ENCODE assay signal across 8 cellular contexts in genomic region chr9:136944094-136944518, GRCh38. TPM values are rescaled to one million over a fixed set of nuclear protein-coding genes. Genes with fewer than 3 reads are reported as not detected.
A peak's percentile ranks its signal among the peaks of the same experiment; 100 is the strongest.
DNase-seq lines count a peak whose midpoint lies in the region; TF ChIP-seq lines count a peak whose summit lies in the region.

No MANE protein-coding gene starts in this region.

- DNase-seq in EL: peak; percentile 61
- DNase-seq in GM20000 (ENCODE audit: low spot score): peak; percentile 93
- peak; percentile 73 for DNase-seq in HuH-7.5 (ENCODE audit: low spot score)
- peak; percentile 39 for DNase-seq in amniotic stem cell (lab: John Stamatoyannopoulos, UW)
- peak; percentile 91 for DNase-seq in hepatic stellate cell (ENCODE audit: low spot score)
- no peak for DNase-seq in spleen
- DNase-seq in NCI-H345 (lab: John Stamatoyannopoulos, UW): no peak
- DNase-seq in SHP77 treated with DMSO at 0.1 percent for 48 hours (lab: John Stamatoyannopoulos, UW): no peak

- peak overlapping the region; percentile 85 to 97 (median 95) for H3K27ac ChIP-seq in spleen

- no peaks in the 10 kb centered on the region for H3K9me3 ChIP-seq in spleen

- H3K36me3 ChIP-seq in spleen: peaks cover 7 to 43% (median 39%) of the 10 kb centered on the region in 6 donors

- H3K4me3 ChIP-seq in spleen: peak overlapping the region; percentile 72 to 93 (median 86)

- TF ChIP-seq CTCF in GM20000 (IDR thresholded peaks at IDR 0.05; ENCODE audit: extremely low read depth, missing control alignments): peak; percentile 24
- TF ChIP-seq CTCF in spleen (IDR thresholded peaks at IDR 0.05 in 8 of 11, conservative IDR thresholded peaks at IDR 0.05 in 3 of 11): no peak

- intact Hi-C loops in spleen (cut with DNase I; ENCODE audit: low total_unique reads): loop anchor here (10.0 kb wide), 3 partner anchors 59 to 99 kb away; partner anchors contain the start of genes AJM1, FUT7, PHPT1 and TRAF2

- TF ChIP-seq POLR2A in spleen (IDR thresholded peaks at IDR 0.05): no peak

- H3K27me3 ChIP-seq in spleen (replicated peaks in 1 of 7): no peaks in the 10 kb centered on the region

- WGBS in spleen, 5 donors: 0 to 1% (median 0%) methylated on average over 2 to 55 of the region's 55 CpGs

- H3K4me1 ChIP-seq in spleen: peaks cover 24 to 94% (median 74%) of the 10 kb centered on the region in 6 donors

RNA-seq across cellular contexts. Expression of gene FBXW5, which starts 0.4 kb away (rescaled TPM):
- 100 to 1,000 TPM in 6 of 7 donors, 10 to 100 TPM in 1; 97.6 to 170 (median 105) TPM for total RNA-seq in spleen
- 100 to 1,000 TPM in 2 of 3 donors, 10 to 100 TPM in 1; 90.8 to 154 (median 123) TPM for polyA plus RNA-seq in spleen

RNA-seq across cellular contexts. Expression of gene C8G, which starts 0.9 kb away (rescaled TPM):
- total RNA-seq in spleen: 1 to 10 TPM in 6 of 7 donors, not detected in 1; 2.3 to 7.4 (median 3.8) TPM
- 1 to 10 TPM; 3.2 to 4.3 (median 3.7) TPM for polyA plus RNA-seq in spleen

RNA-seq across cellular contexts. Expression of gene LCN12, which starts 8.0 kb away (rescaled TPM):
- 10 to 100 TPM in 4 of 7 donors, 1 to 10 TPM in 3; 3.1 to 63.4 (median 12.5) TPM for total RNA-seq in spleen
- polyA plus RNA-seq in spleen: 1 to 10 TPM in 2 of 3 donors, under 1 TPM in 1; 0.83 to 6.7 (median 4.8) TPM

RNA-seq across cellular contexts. Expression of gene PTGDS, which starts 33.2 kb away (rescaled TPM):
- 100 to 1,000 TPM; 134 to 457 (median 378) TPM for total RNA-seq in spleen
- polyA plus RNA-seq in spleen: 1,000 to 10,000 TPM in 1 of 3 donors, 100 to 1,000 TPM in 2; 462 to 1,396 (median 703) TPM

RNA-seq across cellular contexts. Expression of gene LCNL1, which starts 38.7 kb away (rescaled TPM):
- total RNA-seq in spleen: 1 to 10 TPM; 1.8 to 8.3 (median 3.3) TPM
- polyA plus RNA-seq in spleen: 1 to 10 TPM; 1.3 to 4.7 (median 2.3) TPM

Comparison
In these comparisons a context has a peak if more than half of its experiments do, and no peak if none do; other contexts are left out.
1. DNase-seq: peak in EL (single experiment), GM20000 (single experiment), HuH-7.5 (single experiment), amniotic stem cell (single experiment) and hepatic stellate cell (single experiment); none in spleen (single experiment), NCI-H345 (single experiment) and SHP77 treated with DMSO at 0.1 percent for 48 hours (single experiment).